1 cellular context compared by ENCODE assay signal in the genomic region with DNA sequence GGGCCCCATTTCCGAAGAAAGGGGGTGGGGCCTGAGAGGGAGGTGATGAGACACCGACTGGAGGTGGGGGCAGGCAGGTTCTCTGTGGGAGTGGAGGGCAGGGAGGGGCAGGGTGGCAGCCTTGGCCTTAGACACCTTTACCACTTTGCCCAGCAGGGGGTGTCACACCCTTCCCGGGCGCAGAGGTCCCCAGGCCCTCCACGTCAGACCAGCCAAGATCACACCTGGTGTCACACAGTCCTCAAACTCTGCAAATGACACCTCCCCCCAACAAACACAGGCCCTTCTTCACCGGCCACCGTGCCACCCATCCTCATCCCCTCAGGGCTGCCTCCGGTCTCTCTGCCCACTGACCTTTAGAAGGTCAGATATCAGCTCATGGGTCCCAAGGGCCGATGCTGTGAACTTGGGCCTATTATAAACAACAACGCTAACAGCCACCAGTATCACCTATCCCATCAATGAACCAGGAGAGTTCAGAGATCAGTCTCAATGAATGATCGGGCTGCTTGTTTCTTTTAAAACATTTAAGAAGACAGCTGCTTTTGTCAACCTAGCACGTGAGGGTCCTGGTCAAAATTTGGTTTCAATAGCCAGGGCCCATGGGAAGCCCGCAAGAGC.
TF ChIP-seq lines count a peak whose summit lies in the region.

No MANE protein-coding gene starts in this region.

TF ChIP-seq in HepG2, 621 proteins besides CTCF, POLR2A, EP300 and RAD21 (continued from another document and continues in another):
- TF ChIP-seq, protein P1, sequence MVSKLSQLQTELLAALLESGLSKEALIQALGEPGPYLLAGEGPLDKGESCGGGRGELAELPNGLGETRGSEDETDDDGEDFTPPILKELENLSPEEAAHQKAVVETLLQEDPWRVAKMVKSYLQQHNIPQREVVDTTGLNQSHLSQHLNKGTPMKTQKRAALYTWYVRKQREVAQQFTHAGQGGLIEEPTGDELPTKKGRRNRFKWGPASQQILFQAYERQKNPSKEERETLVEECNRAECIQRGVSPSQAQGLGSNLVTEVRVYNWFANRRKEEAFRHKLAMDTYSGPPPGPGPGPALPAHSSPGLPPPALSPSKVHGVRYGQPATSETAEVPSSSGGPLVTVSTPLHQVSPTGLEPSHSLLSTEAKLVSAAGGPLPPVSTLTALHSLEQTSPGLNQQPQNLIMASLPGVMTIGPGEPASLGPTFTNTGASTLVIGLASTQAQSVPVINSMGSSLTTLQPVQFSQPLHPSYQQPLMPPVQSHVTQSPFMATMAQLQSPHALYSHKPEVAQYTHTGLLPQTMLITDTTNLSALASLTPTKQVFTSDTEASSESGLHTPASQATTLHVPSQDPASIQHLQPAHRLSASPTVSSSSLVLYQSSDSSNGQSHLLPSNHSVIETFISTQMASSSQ (IDR thresholded peaks at IDR 0.05; ENCODE audit: low read depth): no peak
- TF ChIP-seq, protein P1 (CRISPR knock-in tag; IDR thresholded peaks at IDR 0.05; ENCODE audit: borderline replicate concordance): no peak
- TF ChIP-seq, protein P2, sequence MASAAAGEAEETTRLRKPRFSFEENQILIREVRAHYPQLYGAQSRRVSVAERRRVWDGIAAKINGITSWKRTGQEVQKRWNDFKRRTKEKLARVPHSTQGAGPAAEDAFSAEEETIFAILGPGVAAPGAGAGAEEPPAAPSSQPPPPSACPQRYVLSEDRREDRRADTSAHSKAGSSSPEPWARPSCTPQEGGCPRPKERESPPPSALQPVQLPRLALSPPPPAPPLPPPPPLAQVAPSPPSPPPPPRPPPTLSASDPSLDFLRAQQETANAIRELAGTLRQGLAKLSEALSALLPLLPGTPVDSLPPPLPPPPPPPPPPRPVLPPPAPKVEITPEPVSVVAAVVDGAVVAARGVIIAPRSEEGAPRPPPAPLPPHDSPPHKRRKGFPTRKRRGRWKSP (CRISPR knock-in tag; IDR thresholded peaks at IDR 0.05): no peak
- TF ChIP-seq TSC22D2 (CRISPR knock-in tag; IDR thresholded peaks at IDR 0.05; ENCODE audit: borderline replicate concordance) (no peak), ZNF713 (CRISPR knock-in tag; IDR thresholded peaks at IDR 0.05) (no peak), SALL1 (CRISPR knock-in tag; IDR thresholded peaks at IDR 0.05) (peak; percentile 64; the same call in 1 of the 2 replicates), NFE2 (CRISPR knock-in tag; IDR thresholded peaks at IDR 0.05) (no peak), PTBP1 (IDR thresholded peaks at IDR 0.05; ENCODE audit: low read depth, low read length, poor library complexity, severe bottlenecking) (no peak), CC2D1A (CRISPR knock-in tag; IDR thresholded peaks at IDR 0.05) (no peak), ZNF792 (CRISPR knock-in tag; IDR thresholded peaks at IDR 0.05) (no peak), KDM5B (CRISPR knock-in tag; IDR thresholded peaks at IDR 0.05; ENCODE audit: borderline replicate concordance) (peak; percentile 31; the same call in 1 of the 2 replicates), SOX5 (CRISPR knock-in tag; IDR thresholded peaks at IDR 0.05; ENCODE audit: borderline replicate concordance) (no peak), KLF13 (CRISPR knock-in tag; IDR thresholded peaks at IDR 0.05) (0 out of 2 replicates have a peak, but pooled peaks have one; percentile 41), SCMH1 (CRISPR knock-in tag; IDR thresholded peaks at IDR 0.05; ENCODE audit: borderline replicate concordance) (no peak), IKZF4 (CRISPR knock-in tag; IDR thresholded peaks at IDR 0.05; ENCODE audit: borderline replicate concordance, low read depth, not compliant biosample characterization) (no peak), ZNF776 (CRISPR knock-in tag; IDR thresholded peaks at IDR 0.05) (no peak), STAT5B (CRISPR knock-in tag; IDR thresholded peaks at IDR 0.05) (no peak), ZNF510 (CRISPR knock-in tag; IDR thresholded peaks at IDR 0.05; ENCODE audit: low read depth) (no peak), ZBTB3 (CRISPR knock-in tag; IDR thresholded peaks at IDR 0.05; ENCODE audit: borderline replicate concordance, low read depth) (no peak), NFE2L1 (CRISPR knock-in tag; IDR thresholded peaks at IDR 0.05; ENCODE audit: borderline replicate concordance) (no peak), SMAD1 (CRISPR knock-in tag; IDR thresholded peaks at IDR 0.05; ENCODE audit: borderline replicate concordance, low read depth) (no peak), SYNCRIP (IDR thresholded peaks at IDR 0.05; ENCODE audit: insufficient read depth, low read depth, low read length) (no peak)
- TF ChIP-seq, protein P3, sequence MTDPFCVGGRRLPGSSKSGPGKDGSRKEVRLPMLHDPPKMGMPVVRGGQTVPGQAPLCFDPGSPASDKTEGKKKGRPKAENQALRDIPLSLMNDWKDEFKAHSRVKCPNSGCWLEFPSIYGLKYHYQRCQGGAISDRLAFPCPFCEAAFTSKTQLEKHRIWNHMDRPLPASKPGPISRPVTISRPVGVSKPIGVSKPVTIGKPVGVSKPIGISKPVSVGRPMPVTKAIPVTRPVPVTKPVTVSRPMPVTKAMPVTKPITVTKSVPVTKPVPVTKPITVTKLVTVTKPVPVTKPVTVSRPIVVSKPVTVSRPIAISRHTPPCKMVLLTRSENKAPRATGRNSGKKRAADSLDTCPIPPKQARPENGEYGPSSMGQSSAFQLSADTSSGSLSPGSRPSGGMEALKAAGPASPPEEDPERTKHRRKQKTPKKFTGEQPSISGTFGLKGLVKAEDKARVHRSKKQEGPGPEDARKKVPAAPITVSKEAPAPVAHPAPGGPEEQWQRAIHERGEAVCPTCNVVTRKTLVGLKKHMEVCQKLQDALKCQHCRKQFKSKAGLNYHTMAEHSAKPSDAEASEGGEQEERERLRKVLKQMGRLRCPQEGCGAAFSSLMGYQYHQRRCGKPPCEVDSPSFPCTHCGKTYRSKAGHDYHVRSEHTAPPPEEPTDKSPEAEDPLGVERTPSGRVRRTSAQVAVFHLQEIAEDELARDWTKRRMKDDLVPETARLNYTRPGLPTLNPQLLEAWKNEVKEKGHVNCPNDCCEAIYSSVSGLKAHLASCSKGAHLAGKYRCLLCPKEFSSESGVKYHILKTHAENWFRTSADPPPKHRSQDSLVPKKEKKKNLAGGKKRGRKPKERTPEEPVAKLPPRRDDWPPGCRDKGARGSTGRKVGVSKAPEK (CRISPR knock-in tag; IDR thresholded peaks at IDR 0.05; ENCODE audit: borderline replicate concordance): no peak
- TF ChIP-seq, protein P4, sequence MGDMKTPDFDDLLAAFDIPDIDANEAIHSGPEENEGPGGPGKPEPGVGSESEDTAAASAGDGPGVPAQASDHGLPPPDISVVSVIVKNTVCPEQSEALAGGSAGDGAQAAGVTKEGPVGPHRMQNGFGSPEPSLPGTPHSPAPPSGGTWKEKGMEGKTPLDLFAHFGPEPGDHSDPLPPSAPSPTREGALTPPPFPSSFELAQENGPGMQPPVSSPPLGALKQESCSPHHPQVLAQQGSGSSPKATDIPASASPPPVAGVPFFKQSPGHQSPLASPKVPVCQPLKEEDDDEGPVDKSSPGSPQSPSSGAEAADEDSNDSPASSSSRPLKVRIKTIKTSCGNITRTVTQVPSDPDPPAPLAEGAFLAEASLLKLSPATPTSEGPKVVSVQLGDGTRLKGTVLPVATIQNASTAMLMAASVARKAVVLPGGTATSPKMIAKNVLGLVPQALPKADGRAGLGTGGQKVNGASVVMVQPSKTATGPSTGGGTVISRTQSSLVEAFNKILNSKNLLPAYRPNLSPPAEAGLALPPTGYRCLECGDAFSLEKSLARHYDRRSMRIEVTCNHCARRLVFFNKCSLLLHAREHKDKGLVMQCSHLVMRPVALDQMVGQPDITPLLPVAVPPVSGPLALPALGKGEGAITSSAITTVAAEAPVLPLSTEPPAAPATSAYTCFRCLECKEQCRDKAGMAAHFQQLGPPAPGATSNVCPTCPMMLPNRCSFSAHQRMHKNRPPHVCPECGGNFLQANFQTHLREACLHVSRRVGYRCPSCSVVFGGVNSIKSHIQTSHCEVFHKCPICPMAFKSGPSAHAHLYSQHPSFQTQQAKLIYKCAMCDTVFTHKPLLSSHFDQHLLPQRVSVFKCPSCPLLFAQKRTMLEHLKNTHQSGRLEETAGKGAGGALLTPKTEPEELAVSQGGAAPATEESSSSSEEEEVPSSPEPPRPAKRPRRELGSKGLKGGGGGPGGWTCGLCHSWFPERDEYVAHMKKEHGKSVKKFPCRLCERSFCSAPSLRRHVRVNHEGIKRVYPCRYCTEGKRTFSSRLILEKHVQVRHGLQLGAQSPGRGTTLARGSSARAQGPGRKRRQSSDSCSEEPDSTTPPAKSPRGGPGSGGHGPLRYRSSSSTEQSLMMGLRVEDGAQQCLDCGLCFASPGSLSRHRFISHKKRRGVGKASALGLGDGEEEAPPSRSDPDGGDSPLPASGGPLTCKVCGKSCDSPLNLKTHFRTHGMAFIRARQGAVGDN (CRISPR knock-in tag; IDR thresholded peaks at IDR 0.05): peak; percentile 63; the same call in 1 of the 2 replicates
- TF ChIP-seq, protein P5, sequence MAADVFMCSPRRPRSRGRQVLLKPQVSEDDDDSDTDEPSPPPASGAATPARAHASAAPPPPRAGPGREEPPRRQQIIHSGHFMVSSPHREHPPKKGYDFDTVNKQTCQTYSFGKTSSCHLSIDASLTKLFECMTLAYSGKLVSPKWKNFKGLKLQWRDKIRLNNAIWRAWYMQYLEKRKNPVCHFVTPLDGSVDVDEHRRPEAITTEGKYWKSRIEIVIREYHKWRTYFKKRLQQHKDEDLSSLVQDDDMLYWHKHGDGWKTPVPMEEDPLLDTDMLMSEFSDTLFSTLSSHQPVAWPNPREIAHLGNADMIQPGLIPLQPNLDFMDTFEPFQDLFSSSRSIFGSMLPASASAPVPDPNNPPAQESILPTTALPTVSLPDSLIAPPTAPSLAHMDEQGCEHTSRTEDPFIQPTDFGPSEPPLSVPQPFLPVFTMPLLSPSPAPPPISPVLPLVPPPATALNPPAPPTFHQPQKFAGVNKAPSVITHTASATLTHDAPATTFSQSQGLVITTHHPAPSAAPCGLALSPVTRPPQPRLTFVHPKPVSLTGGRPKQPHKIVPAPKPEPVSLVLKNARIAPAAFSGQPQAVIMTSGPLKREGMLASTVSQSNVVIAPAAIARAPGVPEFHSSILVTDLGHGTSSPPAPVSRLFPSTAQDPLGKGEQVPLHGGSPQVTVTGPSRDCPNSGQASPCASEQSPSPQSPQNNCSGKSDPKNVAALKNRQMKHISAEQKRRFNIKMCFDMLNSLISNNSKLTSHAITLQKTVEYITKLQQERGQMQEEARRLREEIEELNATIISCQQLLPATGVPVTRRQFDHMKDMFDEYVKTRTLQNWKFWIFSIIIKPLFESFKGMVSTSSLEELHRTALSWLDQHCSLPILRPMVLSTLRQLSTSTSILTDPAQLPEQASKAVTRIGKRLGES (CRISPR knock-in tag; IDR thresholded peaks at IDR 0.05; ENCODE audit: borderline replicate concordance): no peak
- TF ChIP-seq, protein P6, sequence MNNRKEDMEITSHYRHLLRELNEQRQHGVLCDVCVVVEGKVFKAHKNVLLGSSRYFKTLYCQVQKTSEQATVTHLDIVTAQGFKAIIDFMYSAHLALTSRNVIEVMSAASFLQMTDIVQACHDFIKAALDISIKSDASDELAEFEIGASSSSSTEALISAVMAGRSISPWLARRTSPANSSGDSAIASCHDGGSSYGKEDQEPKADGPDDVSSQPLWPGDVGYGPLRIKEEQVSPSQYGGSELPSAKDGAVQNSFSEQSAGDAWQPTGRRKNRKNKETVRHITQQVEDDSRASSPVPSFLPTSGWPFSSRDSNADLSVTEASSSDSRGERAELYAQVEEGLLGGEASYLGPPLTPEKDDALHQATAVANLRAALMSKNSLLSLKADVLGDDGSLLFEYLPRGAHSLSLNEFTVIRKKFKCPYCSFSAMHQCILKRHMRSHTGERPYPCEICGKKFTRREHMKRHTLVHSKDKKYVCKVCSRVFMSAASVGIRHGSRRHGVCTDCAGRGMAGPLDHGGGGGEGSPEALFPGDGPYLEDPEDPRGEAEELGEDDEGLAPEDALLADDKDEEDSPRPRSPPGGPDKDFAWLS (CRISPR knock-in tag; IDR thresholded peaks at IDR 0.05; ENCODE audit: borderline replicate concordance): no peak
- TF ChIP-seq, protein P7, sequence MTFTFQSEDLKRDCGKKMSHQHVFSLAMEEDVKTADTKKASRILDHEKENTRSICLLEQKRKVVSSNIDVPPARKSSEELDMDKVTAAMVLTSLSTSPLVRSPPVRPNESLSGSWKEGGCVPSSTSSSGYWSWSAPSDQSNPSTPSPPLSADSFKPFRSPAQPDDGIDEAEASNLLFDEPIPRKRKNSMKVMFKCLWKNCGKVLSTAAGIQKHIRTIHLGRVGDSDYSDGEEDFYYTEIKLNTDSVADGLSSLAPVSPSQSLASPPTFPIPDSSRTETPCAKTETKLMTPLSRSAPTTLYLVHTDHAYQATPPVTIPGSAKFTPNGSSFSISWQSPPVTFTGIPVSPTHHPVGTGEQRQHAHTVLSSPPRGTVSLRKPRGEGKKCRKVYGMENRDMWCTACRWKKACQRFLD (CRISPR knock-in tag; IDR thresholded peaks at IDR 0.05; ENCODE audit: borderline replicate concordance): no peak
- TF ChIP-seq, protein P8, sequence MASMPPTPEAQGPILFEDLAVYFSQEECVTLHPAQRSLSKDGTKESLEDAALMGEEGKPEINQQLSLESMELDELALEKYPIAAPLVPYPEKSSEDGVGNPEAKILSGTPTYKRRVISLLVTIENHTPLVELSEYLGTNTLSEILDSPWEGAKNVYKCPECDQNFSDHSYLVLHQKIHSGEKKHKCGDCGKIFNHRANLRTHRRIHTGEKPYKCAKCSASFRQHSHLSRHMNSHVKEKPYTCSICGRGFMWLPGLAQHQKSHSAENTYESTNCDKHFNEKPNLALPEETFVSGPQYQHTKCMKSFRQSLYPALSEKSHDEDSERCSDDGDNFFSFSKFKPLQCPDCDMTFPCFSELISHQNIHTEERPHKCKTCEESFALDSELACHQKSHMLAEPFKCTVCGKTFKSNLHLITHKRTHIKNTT (CRISPR knock-in tag; IDR thresholded peaks at IDR 0.05): no peak
